In the genomic region with DNA sequence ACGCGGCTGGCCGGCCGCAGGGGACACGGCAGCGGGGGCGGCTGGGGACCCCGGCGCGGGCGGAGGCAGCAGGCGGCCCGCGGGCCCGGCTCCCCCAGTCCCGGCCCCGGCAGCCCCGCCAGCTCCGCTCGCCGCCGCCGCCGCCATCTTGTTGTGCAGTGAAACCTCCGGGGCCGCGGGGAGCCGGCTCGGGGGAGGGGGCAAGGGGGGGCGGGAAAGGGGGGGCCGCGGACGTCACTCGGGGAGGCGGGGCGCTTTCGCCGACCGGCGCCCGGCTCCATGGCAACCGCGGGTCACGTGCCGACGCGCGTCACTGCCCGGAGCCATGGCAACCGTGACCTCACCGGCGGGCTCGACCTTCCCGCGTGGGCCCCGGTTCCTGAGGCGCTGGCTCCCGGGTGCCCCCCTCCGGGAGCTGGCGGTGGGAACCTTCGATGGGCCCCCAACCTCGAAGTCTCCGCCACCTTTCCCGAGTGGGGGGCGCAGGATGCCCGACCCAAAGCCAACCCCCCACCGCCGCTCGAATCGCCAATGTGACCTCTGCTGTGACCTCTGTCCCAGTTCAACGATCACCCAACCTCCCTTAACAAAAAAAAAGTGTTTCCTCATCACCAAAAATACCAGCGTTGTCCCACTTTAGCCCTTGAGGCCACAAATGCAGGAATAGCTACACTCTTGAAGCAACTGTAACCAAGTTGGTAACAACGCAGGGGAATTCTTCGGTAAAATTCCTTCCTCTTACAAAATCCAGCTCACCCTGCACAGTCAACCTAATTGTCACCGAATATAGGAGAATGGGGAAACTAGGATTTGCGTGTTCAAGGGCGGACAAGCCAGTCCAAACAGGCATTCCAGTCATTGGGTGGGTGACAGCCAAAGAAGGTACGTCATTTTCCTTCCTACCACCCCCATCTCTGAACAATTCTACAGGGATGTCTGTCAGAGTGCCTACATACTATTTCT, we compare ENCODE assay signal across 8 cellular contexts. TPM values are rescaled to one million over a fixed set of nuclear protein-coding genes. Genes with fewer than 3 reads are reported as not detected.
DNase-seq lines count a peak whose midpoint lies in the region; ATAC-seq and TF ChIP-seq lines count a peak whose summit lies in the region.

A gene (minus strand): TSS at position 160 of the 963 bp plus-strand sequence. CDS start 13 bp downstream, at position 147.

- H3K36me3 ChIP-seq in KMS-11 (ENCODE audit: insufficient read depth) (no peaks in the 10 kb centered on the region), Panc1 (ENCODE audit: control insufficient read depth, insufficient read depth, low read length) (no peaks in the 10 kb centered on the region), esophagus squamous epithelium (no peaks in the 10 kb centered on the region)

- H3K9me3 ChIP-seq in Panc1 (ENCODE audit: control insufficient read depth, insufficient read depth, low read depth, low read length) (no peaks in the 10 kb centered on the region), esophagus squamous epithelium (no peaks in the 10 kb centered on the region)

- BruUV-seq in Panc1 (replicated peaks; lab: Mats Ljungman, UMichigan): TSS peak; percentile 96

- H4K20me1 ChIP-seq in KMS-11 (ENCODE audit: insufficient read depth): no peaks in the 10 kb centered on the region

- CTCF ChIA-PET in Panc1 (lab: Charles Lee): interaction anchor here (0.7 kb wide), 2 partner anchors 10 to 189 kb away, joined by 4 to 5 read pairs; no protein-coding TSS in a partner anchor

- in situ Hi-C loops in Panc1 (cut with HindIII; ENCODE audit: low pct_unique_long_range_greater_than_20kb, low sequenced_read_pairs): no loop called here

- TF ChIP-seq POLR2A in esophagus squamous epithelium (IDR thresholded peaks at IDR 0.05): peak in 2 of 4 donors; percentile 44 to 56

- H3K79me2 ChIP-seq in KMS-11 (ENCODE audit: insufficient read depth, low read depth): peaks cover 44% of the 10 kb centered on the region

- H3K4me3 Mint-ChIP-seq in activated T-cell treated with anti-CD3 and anti-CD28 coated beads, Interleukin-2, amount 50 U/mL, for 72 hours: peak within 1 kb of the TSS; percentile 90 to 95
- peak within 1 kb of the TSS; percentile 88 to 99 (median 97) for H3K4me3 Mint-ChIP-seq in naive B cell
- peak within 1 kb of the TSS; percentile 90 for H3K4me3 Mint-ChIP-seq in stimulated activated effector memory CD8-positive, alpha-beta T cell treated with anti-CD3 and anti-CD28 coated beads, Interleukin-12 subunit alpha, Interleukin-12 subunit beta, amount 100 ng/mL, for 72 hours

- H2AFZ ChIP-seq in KMS-11 (ENCODE audit: low read depth): peak within 1 kb of the TSS; percentile 79

- TF ChIP-seq CTCF in KMS-11 (conservative IDR thresholded peaks at IDR 0.05; ENCODE audit: low read depth, low read length) (no peak), Panc1 (IDR thresholded peaks at IDR 0.05) (peak; percentile 80), esophagus squamous epithelium (IDR thresholded peaks at IDR 0.05) (peak in 4 of 6 experiments; percentile 36 to 48 (median 42))

- H3K9ac ChIP-seq in KMS-11: peak within 1 kb of the TSS; percentile 89

- ATAC-seq in GM21717 (IDR thresholded peaks at IDR 0.05; ENCODE audit: unreplicated experiment) (peak; percentile 64), Panc1 (peak; percentile 90), naive B cell (ENCODE audit: low read depth in 2 of 2) (peak; percentile 83)
- ATAC-seq in activated T-cell treated with anti-CD3 and anti-CD28 coated beads, Interleukin-2, amount 50 U/mL, for 72 hours (replicated peaks in 1 of 2): peak; percentile 84 to 88
- ATAC-seq in stimulated activated effector memory CD8-positive, alpha-beta T cell treated with anti-CD3 and anti-CD28 coated beads, Interleukin-12 subunit alpha, Interleukin-12 subunit beta, amount 100 ng/mL, for 72 hours: peak; percentile 88

- H3K4me1 Mint-ChIP-seq in activated T-cell treated with anti-CD3 and anti-CD28 coated beads, Interleukin-2, amount 50 U/mL, for 72 hours (ENCODE audit: low read depth): peaks cover 52% of the 10 kb centered on the region
- H3K4me1 Mint-ChIP-seq in naive B cell: peaks cover 48 to 53% (median 53%) of the 10 kb centered on the region in 3 donors
- H3K4me1 Mint-ChIP-seq in stimulated activated effector memory CD8-positive, alpha-beta T cell treated with anti-CD3 and anti-CD28 coated beads, Interleukin-12 subunit alpha, Interleukin-12 subunit beta, amount 100 ng/mL, for 72 hours: peaks cover 66% of the 10 kb centered on the region

- H3K27me3 Mint-ChIP-seq in activated T-cell treated with anti-CD3 and anti-CD28 coated beads, Interleukin-2, amount 50 U/mL, for 72 hours (ENCODE audit: low read depth): no peaks in the 10 kb centered on the region
- H3K27me3 Mint-ChIP-seq in naive B cell: no peaks in the 10 kb centered on the region

- WGBS in esophagus squamous epithelium, 2 donors: 4 to 6% methylated on average over 7 to 17 of the region's 78 CpGs

- no peak within 1 kb of the TSS for H3K4me3 ChIP-seq in KMS-11 (IDR thresholded peaks at IDR 0.05; ENCODE audit: insufficient read depth, low read depth, low read length)
- peak within 1 kb of the TSS; percentile 61 to 93 for H3K4me3 ChIP-seq in Panc1 (ENCODE audit: low read depth in 2 of 2, low read length in 2 of 2)
- H3K4me3 ChIP-seq in esophagus squamous epithelium: peak within 1 kb of the TSS; percentile 69 to 95 (median 88)

- intact Hi-C loops in Panc1 (cut with micrococcal nuclease; ENCODE audit: unreplicated experiment) (no loop called here), esophagus squamous epithelium (cut with DNase I) (no loop called here)

- H3K9me3 Mint-ChIP-seq in activated T-cell treated with anti-CD3 and anti-CD28 coated beads, Interleukin-2, amount 50 U/mL, for 72 hours: no peaks in the 10 kb centered on the region
- no peaks in the 10 kb centered on the region for H3K9me3 Mint-ChIP-seq in naive B cell
- no peaks in the 10 kb centered on the region for H3K9me3 Mint-ChIP-seq in stimulated activated effector memory CD8-positive, alpha-beta T cell treated with anti-CD3 and anti-CD28 coated beads, Interleukin-12 subunit alpha, Interleukin-12 subunit beta, amount 100 ng/mL, for 72 hours

- H3K4me1 ChIP-seq in KMS-11 (ENCODE audit: low read depth, poor library complexity, severe bottlenecking) (peaks cover 28% of the 10 kb centered on the region), Panc1 (ENCODE audit: control insufficient read depth, insufficient read depth, low read length) (peaks cover 33% of the 10 kb centered on the region), esophagus squamous epithelium (peaks cover 4 to 56% (median 30%) of the 10 kb centered on the region in 3 donors)

- DNase-seq in DMS153 (lab: John Stamatoyannopoulos, UW) (peak; percentile 87), Panc1 (ENCODE audit: low read depth, low spot score) (peak; percentile 30), esophagus squamous epithelium (lab: John Stamatoyannopoulos, UW) (peak; percentile 72), naive B cell (peak; percentile 94)
- DNase-seq in activated T-cell treated with anti-CD3 and anti-CD28 coated beads, Interleukin-2, amount 50 U/mL, for 72 hours: peak; percentile 91 to 96
- peak; percentile 92 to 95 for DNase-seq in stimulated activated effector memory CD8-positive, alpha-beta T cell treated with anti-CD3 and anti-CD28 coated beads, Interleukin-12 subunit alpha, Interleukin-12 subunit beta, amount 100 ng/mL, for 72 hours (ENCODE audit: low spot score in 2 of 2)

- POLR2A ChIA-PET in Panc1 (lab: Charles Lee): interaction anchor here (0.6 to 1.9 kb wide), 4 partner anchors 10 to 249 kb away, joined by 3 to 9 read pairs (median 3); no protein-coding TSS in a partner anchor

- H3K36me3 Mint-ChIP-seq in activated T-cell treated with anti-CD3 and anti-CD28 coated beads, Interleukin-2, amount 50 U/mL, for 72 hours (ENCODE audit: insufficient read depth in 2 of 2): peaks cover 2% of the 10 kb centered on the region in 2 donors
- no peaks in the 10 kb centered on the region for H3K36me3 Mint-ChIP-seq in naive B cell
- H3K36me3 Mint-ChIP-seq in stimulated activated effector memory CD8-positive, alpha-beta T cell treated with anti-CD3 and anti-CD28 coated beads, Interleukin-12 subunit alpha, Interleukin-12 subunit beta, amount 100 ng/mL, for 72 hours: peaks cover 35% of the 10 kb centered on the region

- peak within 1 kb of the TSS; percentile 81 for H3K27ac ChIP-seq in KMS-11
- H3K27ac ChIP-seq in Panc1 (ENCODE audit: low read length): peak within 1 kb of the TSS; percentile 97
- peak within 1 kb of the TSS; percentile 93 to 99 (median 98) for H3K27ac ChIP-seq in esophagus squamous epithelium

- H3K4me2 ChIP-seq in KMS-11: peak within 1 kb of the TSS; percentile 92

- H3K27me3 ChIP-seq in KMS-11 (ENCODE audit: insufficient read depth, low read depth) (no peaks in the 10 kb centered on the region), Panc1 (ENCODE audit: control insufficient read depth, insufficient read depth, low read length) (no peaks in the 10 kb centered on the region), esophagus squamous epithelium (no peaks in the 10 kb centered on the region)

- H3K27ac Mint-ChIP-seq in activated T-cell treated with anti-CD3 and anti-CD28 coated beads, Interleukin-2, amount 50 U/mL, for 72 hours: peak within 1 kb of the TSS; percentile 99
- peak within 1 kb of the TSS; percentile 99 to 100 (median 100) for H3K27ac Mint-ChIP-seq in naive B cell
- H3K27ac Mint-ChIP-seq in stimulated activated effector memory CD8-positive, alpha-beta T cell treated with anti-CD3 and anti-CD28 coated beads, Interleukin-12 subunit alpha, Interleukin-12 subunit beta, amount 100 ng/mL, for 72 hours: peak within 1 kb of the TSS; percentile 95

RNA-seq across cellular contexts. Expression of the gene that starts here (rescaled TPM):
- total RNA-seq in Panc1 (2021; ENCODE audit: unreplicated experiment) (39.7 TPM), esophagus squamous epithelium (10 to 100 TPM; 16.2 to 35.1 (median 20.3) TPM)
- polyA plus RNA-seq in Panc1 (2012; ENCODE audit: insufficient read length): 24.4 TPM
- total RNA-seq in activated T-cell treated with anti-CD3 and anti-CD28 coated beads, Interleukin-2, amount 50 U/mL, for 72 hours: 10 to 100 TPM; 21.4 to 26.3 TPM
- 10 to 100 TPM; 27.7 to 52.1 (median 35.6) TPM for polyA plus RNA-seq in naive B cell (ENCODE audit: low read depth in 6 of 6)

Comparison
In these comparisons a context has a peak if more than half of its experiments do, and no peak if none do; other contexts are left out.
1. DNase-seq: peak in every context shown above with its lines; median percentile 94 in naive B cell; 94 in activated T-cell treated with anti-CD3 and anti-CD28 coated beads, Interleukin-2, amount 50 U/mL, for 72 hours; 94 in stimulated activated effector memory CD8-positive, alpha-beta T cell treated with anti-CD3 and anti-CD28 coated beads, Interleukin-12 subunit alpha, Interleukin-12 subunit beta, amount 100 ng/mL, for 72 hours; 87 in DMS153; 72 in esophagus squamous epithelium; 30 in Panc1.